ENCODE assay signal across 11 cellular contexts in genomic region chr19:6086081-6086858, GRCh38. TPM values are rescaled to one million over a fixed set of nuclear protein-coding genes. Genes with fewer than 3 reads are reported as not detected.
DNase-seq lines count a peak whose midpoint lies in the region; ATAC-seq and TF ChIP-seq lines count a peak whose summit lies in the region.
"Had no signal": no experiment of that assay in that cellular context is flagged by ENCODE, and none has a peak within 500 bp of the region (broad histone marks: within the 10 kb centered on the region; RNA-seq: fewer than 3 reads in every experiment).

No MANE protein-coding gene starts in this region.

- no peak for ATAC-seq in GM19023 (IDR thresholded peaks at IDR 0.05; ENCODE audit: unreplicated experiment)
- ATAC-seq in HG02623 (IDR thresholded peaks at IDR 0.05; ENCODE audit: unreplicated experiment), result no peak
- ATAC-seq in GM19463 (IDR thresholded peaks at IDR 0.05; ENCODE audit: unreplicated experiment), result no peak

- H3K4me3 ChIP-seq in Caco-2 (ENCODE audit: low read depth, low read length) (0 out of 2 replicates have a peak overlapping the region, but pooled peaks have one; percentile 4), neural progenitor cell (peak overlapping the region; percentile 1)
- H3K4me3 ChIP-seq: body of pancreas had no signal

- BruUV-seq in Caco-2 (replicated peaks; lab: Mats Ljungman, UMichigan), result no TSS peak

- CTCF ChIA-PET in Caco-2 (lab: Charles Lee), result no interaction called here

- H3K27me3 Mint-ChIP-seq in Caco-2 (ENCODE audit: insufficient read depth, unreplicated experiment), result no peaks in the 10 kb centered on the region
- peaks cover 6% of the 10 kb centered on the region for H3K27me3 Mint-ChIP-seq in neural progenitor cell (ENCODE audit: insufficient read depth, low read depth)

- no peak overlapping the region for H3K27ac ChIP-seq in neural progenitor cell

- H3K4me3 Mint-ChIP-seq in Caco-2 (ENCODE audit: unreplicated experiment), result peak overlapping the region; percentile 68
- peak overlapping the region; percentile 76 for H3K4me3 Mint-ChIP-seq in neural progenitor cell

- H3K79me2 ChIP-seq in neural progenitor cell (ENCODE audit: low read depth), result no peaks in the 10 kb centered on the region

- H3K36me3 Mint-ChIP-seq in Caco-2 (ENCODE audit: insufficient read depth, unreplicated experiment) (no peaks in the 10 kb centered on the region), neural progenitor cell (peaks cover 7% of the 10 kb centered on the region)

- POLR2A ChIA-PET in Caco-2 (lab: Charles Lee), result no interaction called here

- no peak overlapping the region for H3K9ac ChIP-seq in neural progenitor cell

- no peaks in the 10 kb centered on the region for H4K20me1 ChIP-seq in neural progenitor cell (ENCODE audit: low read depth)

- H3K36me3 ChIP-seq in Caco-2 (ENCODE audit: control insufficient read depth, insufficient read depth, low read length) (no peaks in the 10 kb centered on the region), neural progenitor cell (no peaks in the 10 kb centered on the region)

- H3K27ac Mint-ChIP-seq in Caco-2 (ENCODE audit: unreplicated experiment) (peak overlapping the region; percentile 93), neural progenitor cell (peak overlapping the region; percentile 99)

- no peak overlapping the region for H2AFZ ChIP-seq in neural progenitor cell (replicated peaks)

- H3K27me3 ChIP-seq in Caco-2 (replicated peaks; ENCODE audit: control insufficient read depth, insufficient read depth, low read length) (no peaks in the 10 kb centered on the region), neural progenitor cell (peaks cover 4% of the 10 kb centered on the region)
- H3K27me3 ChIP-seq: body of pancreas had no signal

- intact Hi-C loops in Caco-2 (cut with micrococcal nuclease; ENCODE audit: unreplicated experiment), result loop anchor here (2.0 kb wide), 1 partner anchor 25 kb away; the partner anchor contains the start of gene RFX2

- TF ChIP-seq CTCF in Caco-2 (IDR thresholded peaks at IDR 0.05; ENCODE audit: insufficient read depth in 1 of 2, low read depth in 1 of 2, low read length in 1 of 2, severe bottlenecking in 1 of 2, unreplicated experiment in 1 of 2), result no peak
- TF ChIP-seq CTCF in neural progenitor cell (IDR thresholded peaks at IDR 0.05), result no peak

- H3K4me1 ChIP-seq in Caco-2 (peaks cover 28% of the 10 kb centered on the region), neural progenitor cell (peaks cover 19% of the 10 kb centered on the region)

- H3K9me3 Mint-ChIP-seq in Caco-2 (ENCODE audit: unreplicated experiment) (no peaks in the 10 kb centered on the region), neural progenitor cell (peaks cover 4% of the 10 kb centered on the region)

- peaks cover 15% of the 10 kb centered on the region for H3F3A ChIP-seq in neural progenitor cell (ENCODE audit: low read depth)

- DNase-seq in Caco-2 (no peak), NCI-H226 (peak; percentile 61), dermis blood vessel endothelial cell (peak; percentile 69), neural progenitor cell (ENCODE audit: low spot score) (no peak)
- no peak for DNase-seq in activated CD4-positive, CD25-positive, alpha-beta regulatory T cell (lab: John Stamatoyannopoulos, UW)
- DNase-seq: body of pancreas had no signal

- H3K9me3 ChIP-seq in Caco-2, result no peaks in the 10 kb centered on the region
- no peaks in the 10 kb centered on the region for H3K9me3 ChIP-seq in neural progenitor cell (ENCODE audit: low read depth)
- H3K9me3 ChIP-seq: body of pancreas had no signal

- H3K4me1 Mint-ChIP-seq in Caco-2 (ENCODE audit: low read depth, unreplicated experiment) (peaks cover 15% of the 10 kb centered on the region), neural progenitor cell (peaks cover 37% of the 10 kb centered on the region)

- H3K4me2 ChIP-seq in neural progenitor cell, result peak overlapping the region; percentile 46

RNA-seq across cellular contexts. Expression of gene RFX2, which starts 24.0 kb away (rescaled TPM):
- total RNA-seq in Caco-2 (2022) (9.3 and 10.2 TPM in 2 replicates), dermis blood vessel endothelial cell (4.4 and 5.0 TPM in 2 replicates), neural progenitor cell (ENCODE audit: low replicate concordance) (6.2 and 11.0 TPM in 2 replicates)

RNA-seq across cellular contexts. Expression of gene ACSBG2, which starts 49.2 kb away (rescaled TPM):
- total RNA-seq in Caco-2 (2022) (not detected in 2 replicates), dermis blood vessel endothelial cell (not detected in 2 replicates), neural progenitor cell (ENCODE audit: low replicate concordance) (not detected in 2 replicates)
- total RNA-seq: body of pancreas, NCI-H460, skeletal muscle tissue had no signal

Comparison
In these comparisons a context has a peak if more than half of its experiments do, and no peak if none do; other contexts are left out.
1. DNase-seq: peak in NCI-H226 (single experiment) and dermis blood vessel endothelial cell (single experiment); none in Caco-2 (0 of 2), neural progenitor cell (single experiment) and activated CD4-positive, CD25-positive, alpha-beta regulatory T cell (0 of 4).